Comparison of ENCODE assay signal across 26 cellular contexts in the genomic region with DNA sequence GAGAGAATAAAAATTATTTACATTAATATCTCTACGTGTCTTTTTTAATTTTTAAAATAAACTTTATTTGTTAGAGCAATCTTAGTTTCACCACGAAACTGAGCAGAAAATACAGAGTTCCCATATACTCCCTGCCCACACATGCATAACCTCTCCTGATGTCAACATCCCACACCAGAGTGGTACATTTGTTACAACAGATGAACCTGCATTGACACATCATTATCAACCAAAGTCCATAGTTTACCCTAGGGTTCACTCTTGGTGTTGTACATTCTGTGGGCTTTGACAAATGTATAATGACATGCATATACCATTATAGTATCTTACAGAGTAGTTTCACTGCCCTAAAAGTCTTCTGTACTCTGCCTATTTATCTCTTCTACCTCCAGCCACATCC.
DNase-seq lines count a peak whose midpoint lies in the region; ATAC-seq, FAIRE-seq and TF ChIP-seq lines count a peak whose summit lies in the region.
"Had no signal": no experiment of that assay in that cellular context is flagged by ENCODE, and none has a peak within 500 bp of the region (broad histone marks: within the 10 kb centered on the region; RNA-seq: fewer than 3 reads in every experiment).

No MANE protein-coding gene starts in this region.

- H3K4me3 ChIP-seq in HepG2 (replicated peaks in 1 of 3; ENCODE audit: insufficient read depth in 1 of 3, low read depth in 2 of 3, low read length in 3 of 3): no peak overlapping the region
- no peak overlapping the region for H3K4me3 ChIP-seq in right lobe of liver
- no peak overlapping the region for H3K4me3 ChIP-seq in colonic mucosa
- H3K4me3 ChIP-seq: BLaER1, GM12878 had no signal

- H3K36me3 ChIP-seq in HepG2 (replicated peaks in 1 of 2; ENCODE audit: control insufficient read depth in 1 of 2, insufficient read depth in 2 of 2, low read length in 2 of 2): no peaks in the 10 kb centered on the region
- H3K36me3 ChIP-seq in right lobe of liver: no peaks in the 10 kb centered on the region
- no peaks in the 10 kb centered on the region for H3K36me3 ChIP-seq in colonic mucosa
- H3K36me3 ChIP-seq: BE2C, BLaER1 had no signal

- POLR2A ChIA-PET in HepG2 (lab: Yijun Ruan, JAX): no interaction called here

- DNase-seq in GM12892 (ENCODE audit: insufficient read length) (no peak), HepG2 (ENCODE audit: low spot score) (no peak), right lobe of liver (no peak), OCI-M2 (lab: John Stamatoyannopoulos, UW; ENCODE audit: unreplicated experiment) (no peak), colonic mucosa (no peak)
- DNase-seq: 8988T; ACHN; BE2C; C1 segment of cervical spinal cord; CD4-positive, alpha-beta memory T cell; CD4-positive, CD25-positive, alpha-beta regulatory T cell; CD8-positive, alpha-beta memory T cell; COR-L47; DMS 273 treated with DMSO at 0.1 percent for 48 hours; DMS153; DMS53; DMS79; DND-41; EL; GDM1 had no signal

- TF ChIP-seq POLR2A in GM12892 (IDR thresholded peaks at IDR 0.05; ENCODE audit: low read depth, low read length) (no peak), HepG2 (IDR thresholded peaks at IDR 0.05; ENCODE audit: insufficient read depth in 1 of 2, low read depth in 2 of 2, low read length in 2 of 2) (no peak), right lobe of liver (IDR thresholded peaks at IDR 0.05) (no peak)

- no peaks in the 10 kb centered on the region for H3K79me2 ChIP-seq in HepG2 (ENCODE audit: insufficient read depth, low read length)

- H3K4me1 ChIP-seq in HepG2 (ENCODE audit: insufficient read depth, low read length) (no peaks in the 10 kb centered on the region), right lobe of liver (peaks cover 0 to 3% (median 0%) of the 10 kb centered on the region in 4 donors), colonic mucosa (no peaks in the 10 kb centered on the region)
- H3K4me1 ChIP-seq: BE2C, BLaER1 had no signal

- TF ChIP-seq CTCF in HepG2 (CRISPR knock-in tag; IDR thresholded peaks at IDR 0.05) (no peak), right lobe of liver (IDR thresholded peaks at IDR 0.05) (no peak), colonic mucosa (IDR thresholded peaks at IDR 0.05) (no peak)

- TF ChIP-seq RAD21 in HepG2 (CRISPR knock-in tag; IDR thresholded peaks at IDR 0.05): no peak

- H4K20me1 ChIP-seq in HepG2 (ENCODE audit: insufficient read depth, low read length): no peaks in the 10 kb centered on the region
- H4K20me1 ChIP-seq: BLaER1 had no signal

- CTCF ChIA-PET in HepG2 (lab: Yijun Ruan, JAX; ENCODE audit: low intra/inter-chr PET ratio, low total read pairs): no interaction called here

- FAIRE-seq in GM12892 (lab: Jason Lieb, UNC) (peak; percentile 27), HepG2 (lab: Jason Lieb, UNC) (no peak)
- FAIRE-seq: A204.1, GM12878, GM18507, GM19239 had no signal

- 0% methylated on average over 2 of the region's 2 CpGs for WGBS in HepG2 (ENCODE audit: low lambda C conversion rate)
- 22% methylated on average over 2 of the region's 2 CpGs for WGBS in right lobe of liver (ENCODE audit: insufficient coverage, low coverage, low lambda C conversion rate, missing lambda C conversion rate)

- H3K9ac ChIP-seq in HepG2 (ENCODE audit: insufficient read depth, low read depth, low read length): no peak overlapping the region
- no peak overlapping the region for H3K9ac ChIP-seq in colonic mucosa (ENCODE audit: low read depth in 2 of 2, low read length in 2 of 2)
- H3K9ac ChIP-seq: BLaER1 had no signal

- no peak overlapping the region for H2AFZ ChIP-seq in HepG2 (ENCODE audit: low read length)

- intact Hi-C loops in HepG2 (cut with micrococcal nuclease; ENCODE audit: unreplicated experiment): no loop called here
- intact Hi-C loops in right lobe of liver (cut with DNase I): no loop called here
- intact Hi-C loops in colonic mucosa (cut with DNase I): no loop called here

- BruUV-seq in HepG2 (replicated peaks; lab: Mats Ljungman, UMichigan): no TSS peak

- H3K27me3 ChIP-seq in HepG2 (ENCODE audit: control insufficient read depth in 1 of 2, insufficient read depth in 2 of 2, low read length in 2 of 2): no peaks in the 10 kb centered on the region
- H3K27me3 ChIP-seq in right lobe of liver: no peaks in the 10 kb centered on the region
- no peaks in the 10 kb centered on the region for H3K27me3 ChIP-seq in colonic mucosa
- H3K27me3 ChIP-seq: BE2C, BLaER1 had no signal

- no peak overlapping the region for H3K4me2 ChIP-seq in HepG2 (ENCODE audit: low read depth, low read length)
- H3K4me2 ChIP-seq: BLaER1 had no signal

- in situ Hi-C loops in HepG2 (cut with HindIII; ENCODE audit: extremely low pct_ligation_motif_present, low pct_unique_long_range_greater_than_20kb): no loop called here

- TF ChIP-seq EP300 in HepG2 (IDR thresholded peaks at IDR 0.05; ENCODE audit: low read depth in 2 of 2, low read length in 2 of 2) (no peak), HepG2 (CRISPR knock-in tag; IDR thresholded peaks at IDR 0.05; ENCODE audit: borderline replicate concordance) (no peak)

- H3K27ac ChIP-seq in HepG2 (ENCODE audit: extremely low read length, insufficient read depth, low read length) (no peak overlapping the region), right lobe of liver (no peak overlapping the region), colonic mucosa (no peak overlapping the region)
- H3K27ac ChIP-seq: BLaER1 had no signal

- H3K9me3 ChIP-seq in HepG2 (ENCODE audit: low read length) (no peaks in the 10 kb centered on the region), right lobe of liver (no peaks in the 10 kb centered on the region), colonic mucosa (no peaks in the 10 kb centered on the region)
- H3K9me3 ChIP-seq: BE2C had no signal

- ATAC-seq in HepG2 (peak; percentile 57), right lobe of liver (peak; percentile 82 to 96 (median 85)), GM18867 (IDR thresholded peaks at IDR 0.05; ENCODE audit: unreplicated experiment) (no peak)
- ATAC-seq: GM12878 had no signal

TF ChIP-seq in HepG2, 621 proteins besides CTCF, POLR2A, EP300 and RAD21:
- TF ChIP-seq NAIF1 (CRISPR knock-in tag; IDR thresholded peaks at IDR 0.05; ENCODE audit: borderline replicate concordance): no peak
- no peak for TF ChIP-seq SIX1 (CRISPR knock-in tag; IDR thresholded peaks at IDR 0.05; ENCODE audit: borderline replicate concordance)
- no peak for TF ChIP-seq ZNF331 (CRISPR knock-in tag; IDR thresholded peaks at IDR 0.05)
- no peak for TF ChIP-seq SMAD1 (CRISPR knock-in tag; IDR thresholded peaks at IDR 0.05; ENCODE audit: borderline replicate concordance, low read depth)
- peak; percentile 41; the same call in 1 of the 2 replicates for TF ChIP-seq CEBPB (IDR thresholded peaks at IDR 0.05; ENCODE audit: borderline replicate concordance, low read depth, low read length)
- TF ChIP-seq NCOR1 (IDR thresholded peaks at IDR 0.05; ENCODE audit: borderline replicate concordance, low read length): 0 out of 2 replicates have a peak, but pooled peaks have one; percentile 23
- TF ChIP-seq, protein P1, sequence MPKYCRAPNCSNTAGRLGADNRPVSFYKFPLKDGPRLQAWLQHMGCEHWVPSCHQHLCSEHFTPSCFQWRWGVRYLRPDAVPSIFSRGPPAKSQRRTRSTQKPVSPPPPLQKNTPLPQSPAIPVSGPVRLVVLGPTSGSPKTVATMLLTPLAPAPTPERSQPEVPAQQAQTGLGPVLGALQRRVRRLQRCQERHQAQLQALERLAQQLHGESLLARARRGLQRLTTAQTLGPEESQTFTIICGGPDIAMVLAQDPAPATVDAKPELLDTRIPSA (CRISPR knock-in tag; IDR thresholded peaks at IDR 0.05; ENCODE audit: borderline replicate concordance): no peak
- TF ChIP-seq REXO4 (CRISPR knock-in tag; IDR thresholded peaks at IDR 0.05; ENCODE audit: borderline replicate concordance): no peak
- TF ChIP-seq, protein P2, sequence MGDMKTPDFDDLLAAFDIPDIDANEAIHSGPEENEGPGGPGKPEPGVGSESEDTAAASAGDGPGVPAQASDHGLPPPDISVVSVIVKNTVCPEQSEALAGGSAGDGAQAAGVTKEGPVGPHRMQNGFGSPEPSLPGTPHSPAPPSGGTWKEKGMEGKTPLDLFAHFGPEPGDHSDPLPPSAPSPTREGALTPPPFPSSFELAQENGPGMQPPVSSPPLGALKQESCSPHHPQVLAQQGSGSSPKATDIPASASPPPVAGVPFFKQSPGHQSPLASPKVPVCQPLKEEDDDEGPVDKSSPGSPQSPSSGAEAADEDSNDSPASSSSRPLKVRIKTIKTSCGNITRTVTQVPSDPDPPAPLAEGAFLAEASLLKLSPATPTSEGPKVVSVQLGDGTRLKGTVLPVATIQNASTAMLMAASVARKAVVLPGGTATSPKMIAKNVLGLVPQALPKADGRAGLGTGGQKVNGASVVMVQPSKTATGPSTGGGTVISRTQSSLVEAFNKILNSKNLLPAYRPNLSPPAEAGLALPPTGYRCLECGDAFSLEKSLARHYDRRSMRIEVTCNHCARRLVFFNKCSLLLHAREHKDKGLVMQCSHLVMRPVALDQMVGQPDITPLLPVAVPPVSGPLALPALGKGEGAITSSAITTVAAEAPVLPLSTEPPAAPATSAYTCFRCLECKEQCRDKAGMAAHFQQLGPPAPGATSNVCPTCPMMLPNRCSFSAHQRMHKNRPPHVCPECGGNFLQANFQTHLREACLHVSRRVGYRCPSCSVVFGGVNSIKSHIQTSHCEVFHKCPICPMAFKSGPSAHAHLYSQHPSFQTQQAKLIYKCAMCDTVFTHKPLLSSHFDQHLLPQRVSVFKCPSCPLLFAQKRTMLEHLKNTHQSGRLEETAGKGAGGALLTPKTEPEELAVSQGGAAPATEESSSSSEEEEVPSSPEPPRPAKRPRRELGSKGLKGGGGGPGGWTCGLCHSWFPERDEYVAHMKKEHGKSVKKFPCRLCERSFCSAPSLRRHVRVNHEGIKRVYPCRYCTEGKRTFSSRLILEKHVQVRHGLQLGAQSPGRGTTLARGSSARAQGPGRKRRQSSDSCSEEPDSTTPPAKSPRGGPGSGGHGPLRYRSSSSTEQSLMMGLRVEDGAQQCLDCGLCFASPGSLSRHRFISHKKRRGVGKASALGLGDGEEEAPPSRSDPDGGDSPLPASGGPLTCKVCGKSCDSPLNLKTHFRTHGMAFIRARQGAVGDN (CRISPR knock-in tag; IDR thresholded peaks at IDR 0.05): no peak
- no peak for TF ChIP-seq NFE2 (CRISPR knock-in tag; IDR thresholded peaks at IDR 0.05)
- TF ChIP-seq HNF4G (IDR thresholded peaks at IDR 0.05; ENCODE audit: borderline replicate concordance, low read depth, low read length): peak; percentile 35; the same call in 1 of the 2 replicates
- TF ChIP-seq HNF4G (CRISPR knock-in tag; IDR thresholded peaks at IDR 0.05; ENCODE audit: borderline replicate concordance, low read depth): no peak
- peak; percentile 54 for TF ChIP-seq HNF4A (CRISPR knock-in tag; IDR thresholded peaks at IDR 0.05)
